1 cellular context compared by ENCODE assay signal in genomic region chr9:127116946-127117345, GRCh38.
TF ChIP-seq lines count a peak whose summit lies in the region.

No MANE protein-coding gene starts in this region.

TF ChIP-seq in HepG2, 621 proteins besides CTCF, POLR2A, EP300 and RAD21:
- TF ChIP-seq ZBTB7B (CRISPR knock-in tag; IDR thresholded peaks at IDR 0.05) (no peak), FOXO4 (CRISPR knock-in tag; conservative IDR thresholded peaks at IDR 0.05) (0 out of 2 replicates have a peak, but pooled peaks have one; percentile 25), ATF5 (CRISPR knock-in tag; IDR thresholded peaks at IDR 0.05; ENCODE audit: low read depth) (no peak), ZNF713 (CRISPR knock-in tag; IDR thresholded peaks at IDR 0.05) (no peak), ZNF746 (CRISPR knock-in tag; IDR thresholded peaks at IDR 0.05) (no peak), TMF1 (CRISPR knock-in tag; IDR thresholded peaks at IDR 0.05; ENCODE audit: low read depth) (no peak), PRDM10 (CRISPR knock-in tag; IDR thresholded peaks at IDR 0.05; ENCODE audit: low read depth) (no peak), LBX2 (CRISPR knock-in tag; IDR thresholded peaks at IDR 0.05; ENCODE audit: borderline replicate concordance) (no peak)
